Comparison of ENCODE assay signal across 1 cellular context in genomic region chr14:50260511-50260910, GRCh38.
TF ChIP-seq lines count a peak whose summit lies in the region.

No MANE protein-coding gene starts in this region.

TF ChIP-seq in GM23338, 12 proteins besides CTCF, POLR2A, EP300 and RAD21 (continued from another document):
- TF ChIP-seq REST (IDR thresholded peaks at IDR 0.05; ENCODE audit: unreplicated experiment): no peak
- TF ChIP-seq STAT1 (IDR thresholded peaks at IDR 0.05; ENCODE audit: unreplicated experiment): no peak
- no peak for TF ChIP-seq ZNF331 (CRISPR knock-in tag; IDR thresholded peaks at IDR 0.05; ENCODE audit: low read depth)
- TF ChIP-seq ZNF114 (CRISPR knock-in tag; IDR thresholded peaks at IDR 0.05): no peak
